Comparison of ENCODE assay signal across 11 cellular contexts in genomic region chr2:27752551-27753237, GRCh38. TPM values are rescaled to one million over a fixed set of nuclear protein-coding genes. Genes with fewer than 3 reads are reported as not detected.
DNase-seq lines count a peak whose midpoint lies in the region; ATAC-seq and TF ChIP-seq lines count a peak whose summit lies in the region.
"Had no signal": no experiment of that assay in that cellular context is flagged by ENCODE, and none has a peak within 500 bp of the region (broad histone marks: within the 10 kb centered on the region; RNA-seq: fewer than 3 reads in every experiment).

No MANE protein-coding gene starts in this region.

- H3K27ac ChIP-seq in ectodermal cell (ENCODE audit: insufficient read depth, low read depth, low read length, poor library complexity, severe bottlenecking): peak overlapping the region; percentile 39

- peaks cover 23% of the 10 kb centered on the region for H3K27me3 Mint-ChIP-seq in stimulated activated naive CD8-positive, alpha-beta T cell treated with anti-CD3 and anti-CD28 coated beads, Interleukin-15, amount 100 ng/mL, for 72 hours

- peaks cover 7% of the 10 kb centered on the region for H3K4me1 Mint-ChIP-seq in stimulated activated naive CD8-positive, alpha-beta T cell treated with anti-CD3 and anti-CD28 coated beads, Interleukin-15, amount 100 ng/mL, for 72 hours

- 16 to 20% methylated on average over 16 of the region's 16 CpGs for WGBS in ectodermal cell, 2 experiments

- H3K27me3 ChIP-seq in ectodermal cell (ENCODE audit: control insufficient read depth, insufficient read depth, low read length, poor library complexity, severe bottlenecking): no peaks in the 10 kb centered on the region

- intact Hi-C loops in mucosa of descending colon (cut with DNase I, micrococcal nuclease): no loop called here

- H3K36me3 ChIP-seq in ectodermal cell (ENCODE audit: control insufficient read depth, insufficient read depth, low read length) (no peaks in the 10 kb centered on the region), mucosa of descending colon (ENCODE audit: low read depth) (no peaks in the 10 kb centered on the region)

- H3K9me3 Mint-ChIP-seq in stimulated activated naive CD8-positive, alpha-beta T cell treated with anti-CD3 and anti-CD28 coated beads, Interleukin-15, amount 100 ng/mL, for 72 hours: peaks cover 11 to 13% of the 10 kb centered on the region in 2 donors

- H3K4me1 ChIP-seq in ectodermal cell (ENCODE audit: control insufficient read depth, insufficient read depth, low read length) (no peaks in the 10 kb centered on the region), mucosa of descending colon (ENCODE audit: low read depth) (no peaks in the 10 kb centered on the region)

- H3K9me3 ChIP-seq in ectodermal cell (ENCODE audit: control insufficient read depth, low read length): no peaks in the 10 kb centered on the region
- peaks cover 3% of the 10 kb centered on the region for H3K9me3 ChIP-seq in mucosa of descending colon

- no peak for TF ChIP-seq CTCF in mucosa of descending colon (IDR thresholded peaks at IDR 0.05)

- H3K27ac Mint-ChIP-seq in stimulated activated naive CD8-positive, alpha-beta T cell treated with anti-CD3 and anti-CD28 coated beads, Interleukin-15, amount 100 ng/mL, for 72 hours: no peak overlapping the region
- H3K27ac Mint-ChIP-seq: CD4-positive, alpha-beta T cell had no signal

- H3K4me3 ChIP-seq in ectodermal cell (ENCODE audit: insufficient read depth, low read depth, low read length) (peak overlapping the region; percentile 30), mucosa of descending colon (no peak overlapping the region)

- H3K4me3 Mint-ChIP-seq in stimulated activated naive CD8-positive, alpha-beta T cell treated with anti-CD3 and anti-CD28 coated beads, Interleukin-15, amount 100 ng/mL, for 72 hours: no peak overlapping the region
- H3K4me3 Mint-ChIP-seq: CD4-positive, alpha-beta T cell had no signal

- ATAC-seq in mucosa of descending colon: peak; percentile 78
- ATAC-seq in GM19023 (IDR thresholded peaks at IDR 0.05; ENCODE audit: unreplicated experiment): no peak
- no peak for ATAC-seq in stimulated activated naive CD8-positive, alpha-beta T cell treated with anti-CD3 and anti-CD28 coated beads, Interleukin-15, amount 100 ng/mL, for 72 hours
- no peak for ATAC-seq in HG02571 (IDR thresholded peaks at IDR 0.05; ENCODE audit: unreplicated experiment)

- DNase-seq in DMS79 (lab: John Stamatoyannopoulos, UW) (peak; percentile 93), NCI-H510A (lab: John Stamatoyannopoulos, UW) (peak; percentile 94), mucosa of descending colon (peak; percentile 28 to 53 (median 49)), T-helper 1 cell (no peak)
- DNase-seq in stimulated activated naive CD8-positive, alpha-beta T cell treated with anti-CD3 and anti-CD28 coated beads, Interleukin-15, amount 100 ng/mL, for 72 hours: no peak
- DNase-seq: amniotic stem cell; CD4-positive, alpha-beta T cell; stimulated activated CD4-positive, alpha-beta T cell treated with anti-CD3 and anti-CD28 coated beads, Interleukin-15, amount 100 ng/mL, for 24 hours had no signal

RNA-seq across cellular contexts. Expression of gene MRPL33, which starts 18.8 kb away (rescaled TPM):
- polyA plus RNA-seq in ectodermal cell (2013, experiment 1 of 4): 101 TPM
- 116 TPM for polyA plus RNA-seq in ectodermal cell (2013, experiment 2 of 4)
- 98.7 TPM for polyA plus RNA-seq in ectodermal cell (2013, experiment 3 of 4)
- polyA plus RNA-seq in ectodermal cell (2013, experiment 4 of 4): 116 TPM
- total RNA-seq in mucosa of descending colon: 10 to 100 TPM; 43.4 to 88.2 (median 53.8) TPM

Comparison
In these comparisons a context has a peak if more than half of its experiments do, and no peak if none do; other contexts are left out.
1. DNase-seq: peak in DMS79 (single experiment), NCI-H510A (single experiment) and mucosa of descending colon (3 of 3); none in T-helper 1 cell (0 of 5) and stimulated activated naive CD8-positive, alpha-beta T cell treated with anti-CD3 and anti-CD28 coated beads, Interleukin-15, amount 100 ng/mL, for 72 hours (0 of 2).